8 cellular contexts compared by ENCODE assay signal in the genomic region with DNA sequence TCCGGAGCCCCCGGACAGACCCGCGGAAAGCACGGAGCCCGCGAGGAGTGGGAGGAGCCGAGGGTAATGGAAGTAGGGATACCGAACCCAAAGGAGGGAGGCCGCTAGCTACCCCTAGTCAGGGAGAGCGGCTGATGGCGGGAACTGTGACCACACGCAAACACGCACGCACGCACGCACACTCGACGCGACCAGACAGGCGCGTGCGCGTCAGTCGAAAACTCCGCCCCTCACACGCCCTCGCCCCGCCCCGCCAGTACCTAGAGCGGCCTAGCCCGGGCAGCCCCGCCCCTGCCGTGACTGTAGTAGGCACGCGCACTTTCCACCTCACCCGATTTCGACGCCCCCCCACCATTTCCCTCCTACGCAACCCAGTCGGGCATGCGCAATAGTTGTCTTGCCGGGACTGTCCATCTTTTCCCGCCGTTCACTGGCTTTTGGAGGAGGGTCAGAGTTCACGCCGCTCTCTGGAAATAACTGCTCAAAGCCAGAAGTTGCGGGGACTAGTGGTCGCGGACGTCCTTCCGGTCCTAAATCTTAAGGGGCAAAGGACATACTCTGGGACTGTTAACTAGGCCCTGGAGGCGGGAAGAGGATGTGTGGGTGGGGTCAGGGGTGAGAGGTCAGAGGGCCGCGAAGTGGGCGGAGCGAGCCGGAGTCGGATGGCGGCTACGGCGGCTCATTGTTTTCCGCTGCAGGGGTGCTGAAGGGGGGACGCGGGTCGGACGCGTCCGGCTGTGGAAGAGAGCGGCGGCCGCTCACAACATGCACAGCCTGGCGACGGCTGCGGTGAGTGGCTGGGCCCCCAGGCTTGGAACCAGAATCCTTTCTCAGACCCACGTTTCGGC.
DNase-seq lines count a peak whose midpoint lies in the region; ATAC-seq and TF ChIP-seq lines count a peak whose summit lies in the region.

A gene with protein sequence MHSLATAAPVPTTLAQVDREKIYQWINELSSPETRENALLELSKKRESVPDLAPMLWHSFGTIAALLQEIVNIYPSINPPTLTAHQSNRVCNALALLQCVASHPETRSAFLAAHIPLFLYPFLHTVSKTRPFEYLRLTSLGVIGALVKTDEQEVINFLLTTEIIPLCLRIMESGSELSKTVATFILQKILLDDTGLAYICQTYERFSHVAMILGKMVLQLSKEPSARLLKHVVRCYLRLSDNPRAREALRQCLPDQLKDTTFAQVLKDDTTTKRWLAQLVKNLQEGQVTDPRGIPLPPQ (plus strand): TSS at position 650 of the 848 bp plus-strand sequence. CDS start 116 bp downstream, at position 766.
USP37 (minus strand) TSS at position 162 of the 848 bp plus-strand sequence. CDS start 9,698 bp downstream, outside the sequence.

- H3K4me3 Mint-ChIP-seq in central memory CD8-positive, alpha-beta T cell: peak within 1 kb of the TSS; percentile 98

- H3K27ac Mint-ChIP-seq in central memory CD8-positive, alpha-beta T cell (ENCODE audit: low read depth): peak within 1 kb of the TSS; percentile 90

- ATAC-seq in GM19025 (IDR thresholded peaks at IDR 0.05; ENCODE audit: low read depth, unreplicated experiment) (peak; percentile 72), HG03342 (IDR thresholded peaks at IDR 0.05; ENCODE audit: unreplicated experiment) (peak; percentile 80)
- ATAC-seq in central memory CD8-positive, alpha-beta T cell (replicated peaks; ENCODE audit: extremely low read depth, poor library complexity, severe bottlenecking): peak; percentile 84

- H3K4me3 ChIP-seq in AG09309 (ENCODE audit: control insufficient read depth, low read depth, low read length): peak within 1 kb of the TSS; percentile 86

- peaks cover 42% of the 10 kb centered on the region for H3K36me3 Mint-ChIP-seq in central memory CD8-positive, alpha-beta T cell (ENCODE audit: insufficient read depth)

- H3K9me3 Mint-ChIP-seq in central memory CD8-positive, alpha-beta T cell: no peaks in the 10 kb centered on the region

- H3K4me1 Mint-ChIP-seq in central memory CD8-positive, alpha-beta T cell: peaks cover 53% of the 10 kb centered on the region

- no peak for TF ChIP-seq CTCF in AG09309 (IDR thresholded peaks at IDR 0.05; ENCODE audit: control insufficient read depth, insufficient read depth, low read depth, low read length, missing control alignments)

- no peaks in the 10 kb centered on the region for H3K27me3 Mint-ChIP-seq in central memory CD8-positive, alpha-beta T cell

- peak; percentile 86 for DNase-seq in AG09309 (ENCODE audit: low read depth)
- peak; percentile 94 to 98 for DNase-seq in NCI-H446 (lab: John Stamatoyannopoulos, UW)
- DNase-seq in activated CD4-positive, CD25-positive, alpha-beta regulatory T cell treated with anti-CD3 and anti-CD28 coated beads, Interleukin-2, amount 50 U/mL, for 16 hours (ENCODE audit: low read depth, low spot score): peak; percentile 100
- DNase-seq in central memory CD8-positive, alpha-beta T cell (ENCODE audit: low spot score in 2 of 2): peak; percentile 100
- peak; percentile 98 for DNase-seq in iris pigment epithelial cell (ENCODE audit: low read depth)
- peak; percentile 100 for DNase-seq in stimulated activated CD4-positive, alpha-beta T cell treated with anti-CD3 and anti-CD28 coated beads, Interleukin-12 subunit alpha, Interleukin-12 subunit beta, amount 100 ng/mL, for 4 hours

Comparison
In these comparisons a context has a peak if more than half of its experiments do, and no peak if none do; other contexts are left out.
1. Peak in every context shown above with its lines: DNase-seq, ATAC-seq and H3K4me3 ChIP-seq.